ENCODE assay signal across 23 cellular contexts in the genomic region with DNA sequence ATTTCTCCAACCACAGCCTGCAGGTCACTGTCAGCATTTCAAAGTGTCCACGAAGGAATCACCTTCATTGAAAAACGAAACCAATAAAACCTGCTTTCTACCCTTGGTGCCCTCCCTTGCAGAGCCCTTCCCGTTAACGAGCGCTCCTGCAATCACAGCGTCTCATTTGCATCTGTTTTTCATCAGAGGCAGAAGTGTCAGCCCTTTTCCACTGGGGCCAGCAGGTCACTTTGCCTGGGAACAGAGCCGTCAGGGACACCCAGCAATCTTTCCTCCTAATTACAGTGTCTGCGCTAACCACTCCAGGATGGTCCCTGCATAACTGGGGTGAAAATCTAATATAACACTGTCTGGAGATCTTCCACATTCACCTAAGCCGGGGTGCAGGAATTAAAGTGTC.
DNase-seq lines count a peak whose midpoint lies in the region; ATAC-seq and TF ChIP-seq lines count a peak whose summit lies in the region.
"Had no signal": no experiment of that assay in that cellular context is flagged by ENCODE, and none has a peak within 500 bp of the region (broad histone marks: within the 10 kb centered on the region; RNA-seq: fewer than 3 reads in every experiment).

No MANE protein-coding gene starts in this region.

- H3K4me2 ChIP-seq in SK-N-SH, result no peak overlapping the region
- H3K4me2 ChIP-seq in mammary epithelial cell (ENCODE audit: insufficient read depth, low read depth, low read length), result no peak overlapping the region
- H3K4me2 ChIP-seq: KMS-11 had no signal

- H3K9ac ChIP-seq in SK-N-SH (no peak overlapping the region), liver (ENCODE audit: low read depth in 1 of 2, low read length in 2 of 2) (no peak overlapping the region), mammary epithelial cell (ENCODE audit: insufficient read depth, low read length) (no peak overlapping the region)
- H3K9ac ChIP-seq: KMS-11 had no signal

- peaks cover 0 to 22% of the 10 kb centered on the region in 2 experiments; a peak in 1 of 4 replicates for H3K4me1 ChIP-seq in SK-N-SH (ENCODE audit: control insufficient read depth in 1 of 2, insufficient read depth in 2 of 2, low read depth in 1 of 2, low read length in 1 of 2)
- H3K4me1 ChIP-seq in cardiac muscle cell (ENCODE audit: low read depth), result peaks cover 43% of the 10 kb centered on the region
- H3K4me1 ChIP-seq in liver (ENCODE audit: control insufficient read depth in 4 of 4, insufficient read depth in 4 of 4, low read length in 3 of 4), result peaks cover 4 to 28% (median 14%) of the 10 kb centered on the region in 4 donors
- peaks cover 10 to 44% (median 38%) of the 10 kb centered on the region in 4 donors for H3K4me1 ChIP-seq in upper lobe of left lung
- H3K4me1 ChIP-seq in mammary epithelial cell (ENCODE audit: insufficient read depth, low read length), result no peaks in the 10 kb centered on the region
- H3K4me1 ChIP-seq: ascending aorta had no signal

- POLR2A ChIA-PET in SK-N-SH (lab: Yijun Ruan, JAX), result no interaction called here

- no peaks in the 10 kb centered on the region; the same call in 1 of the 2 replicates for H3K27me3 ChIP-seq in SK-N-SH (ENCODE audit: insufficient read depth)
- no peaks in the 10 kb centered on the region for H3K27me3 ChIP-seq in cardiac muscle cell
- H3K27me3 ChIP-seq in liver (ENCODE audit: control insufficient read depth in 4 of 4, insufficient read depth in 4 of 4, low read length in 3 of 4), result no peaks in the 10 kb centered on the region
- H3K27me3 ChIP-seq in upper lobe of left lung, result no peaks in the 10 kb centered on the region
- H3K27me3 ChIP-seq in mammary epithelial cell (ENCODE audit: insufficient read depth, low read length), result no peaks in the 10 kb centered on the region
- H3K27me3 ChIP-seq: ascending aorta, stomach, tibial nerve had no signal

- H3K36me3 ChIP-seq in SK-N-SH (replicated peaks in 1 of 2; ENCODE audit: control insufficient read depth in 1 of 2, insufficient read depth in 2 of 2, low read length in 1 of 2) (no peaks in the 10 kb centered on the region), cardiac muscle cell (no peaks in the 10 kb centered on the region), liver (ENCODE audit: control insufficient read depth in 4 of 4, insufficient read depth in 3 of 4, low read depth in 1 of 4, low read length in 3 of 4) (no peaks in the 10 kb centered on the region), upper lobe of left lung (no peaks in the 10 kb centered on the region), mammary epithelial cell (ENCODE audit: insufficient read depth, low read length) (no peaks in the 10 kb centered on the region)
- H3K36me3 ChIP-seq: ascending aorta, stomach, tibial nerve had no signal

- intact Hi-C loops in mammary epithelial cell (cut with micrococcal nuclease), result no loop called here

- H2AFZ ChIP-seq in SK-N-SH (ENCODE audit: low read depth) (no peak overlapping the region), mammary epithelial cell (ENCODE audit: low read depth, low read length) (no peak overlapping the region)

- DNase-seq in SK-N-SH (peak; percentile 60), cardiac muscle cell (ENCODE audit: low read depth in 1 of 2, low spot score in 1 of 2) (peak in 1 of 2 donors; percentile 80), upper lobe of left lung (no peak), mammary epithelial cell (no peak), COLO668 (lab: John Stamatoyannopoulos, UW; ENCODE audit: unreplicated experiment) (no peak)
- DNase-seq in stimulated activated naive CD8-positive, alpha-beta T cell treated with anti-CD3 and anti-CD28 coated beads, Interleukin-15, Interleukin-2, amounts not matched to agents 100 U/mL and 50 U/mL, for 24 hours, result no peak
- DNase-seq: 8988T, DMS53, GDM1, left colon, mucosa of descending colon, NCI-H2171, NCI-H524 treated with DMSO at 0.1 percent for 48 hours, stomach, T-helper 9 cell had no signal

- no peaks in the 10 kb centered on the region for H3K79me2 ChIP-seq in SK-N-SH (ENCODE audit: insufficient read depth)
- no peaks in the 10 kb centered on the region for H3K79me2 ChIP-seq in mammary epithelial cell (ENCODE audit: insufficient read depth, low read length)

- no peak for TF ChIP-seq POLR2A in upper lobe of left lung (IDR thresholded peaks at IDR 0.05)

- CTCF ChIA-PET in SK-N-SH (lab: Yijun Ruan, JAX), result interaction anchor here (1.3 to 1.9 kb wide), 2 partner anchors 11 to 13 kb away, joined by 4 to 7 read pairs; no protein-coding TSS in a partner anchor
- CTCF ChIA-PET in mammary epithelial cell (lab: Charles Lee; ENCODE audit: low non-redundant PET), result no interaction called here

- no TSS peak for BruUV-seq in mammary epithelial cell (replicated peaks; lab: Mats Ljungman, UMichigan)

- TF ChIP-seq EP300 in SK-N-SH (IDR thresholded peaks at IDR 0.05; ENCODE audit: borderline replicate concordance in 1 of 2, low read depth in 1 of 2, low read length in 1 of 2) (no peak), upper lobe of left lung (IDR thresholded peaks at IDR 0.05) (no peak)

- dilution Hi-C loops in mammary epithelial cell (cut with HindIII; ENCODE audit: low sequenced_read_pairs), result no loop called here

- WGBS in SK-N-SH (ENCODE audit: low lambda C conversion rate), result 55% methylated on average over 9 of the region's 9 CpGs
- WGBS in liver, result 76% methylated on average over 9 of the region's 9 CpGs
- WGBS in upper lobe of left lung, 2 donors, result 87 to 94% methylated on average over 9 of the region's 9 CpGs
- 85% methylated on average over 9 of the region's 9 CpGs for WGBS in mammary epithelial cell (ENCODE audit: low coverage, missing lambda C conversion rate)

- no peaks in the 10 kb centered on the region for H3F3A ChIP-seq in SK-N-SH (replicated peaks; ENCODE audit: insufficient read depth)

- H3K9me2 ChIP-seq in SK-N-SH, result no peaks in the 10 kb centered on the region

- H3K9me3 ChIP-seq in SK-N-SH, result no peaks in the 10 kb centered on the region
- H3K9me3 ChIP-seq in cardiac muscle cell (ENCODE audit: low read depth), result peaks cover 3% of the 10 kb centered on the region
- H3K9me3 ChIP-seq in liver (ENCODE audit: control insufficient read depth in 4 of 4, low read length in 3 of 4), result no peaks in the 10 kb centered on the region
- H3K9me3 ChIP-seq in upper lobe of left lung, result no peaks in the 10 kb centered on the region
- H3K9me3 ChIP-seq in mammary epithelial cell (replicated peaks; ENCODE audit: insufficient read depth, low read length), result no peaks in the 10 kb centered on the region
- H3K9me3 ChIP-seq: ascending aorta, mucosa of descending colon, stomach, tibial nerve had no signal

- in situ Hi-C loops in mammary epithelial cell (cut with MboI; ENCODE audit: low sequenced_read_pairs in 2 of 2), result no loop called here

- H3K4me3 ChIP-seq in SK-N-SH (ENCODE audit: low read depth in 2 of 2, low read length in 1 of 2), result no peak overlapping the region
- H3K4me3 ChIP-seq in cardiac muscle cell, result no peak overlapping the region
- no peak overlapping the region for H3K4me3 ChIP-seq in liver (ENCODE audit: low read depth in 1 of 3, low read length in 3 of 3)
- H3K4me3 ChIP-seq in upper lobe of left lung, result no peak overlapping the region
- no peak overlapping the region for H3K4me3 ChIP-seq in mammary epithelial cell (replicated peaks in 1 of 3; ENCODE audit: insufficient read depth in 1 of 3, low read depth in 2 of 3, low read length in 3 of 3)
- H3K4me3 ChIP-seq: ascending aorta, mucosa of descending colon, stomach, tibial nerve had no signal

- H3K27ac ChIP-seq in SK-N-SH (ENCODE audit: low read depth in 2 of 2, low read length in 1 of 2) (peak overlapping the region in 1 of 2 experiments; percentile 71; a peak in 1 of 4 replicates), cardiac muscle cell (peak overlapping the region; percentile 87), liver (ENCODE audit: low read depth in 1 of 2, low read length in 2 of 2) (peak overlapping the region; percentile 8 to 71), upper lobe of left lung (peak overlapping the region; percentile 76 to 90 (median 84)), mammary epithelial cell (ENCODE audit: insufficient read depth, low read depth, low read length) (no peak overlapping the region)
- H3K27ac ChIP-seq: KMS-11, RWPE1 had no signal

- no peak for ATAC-seq in SK-N-SH treated with all-trans-retinoic acid at 6 μM for 48 hours
- no peak for ATAC-seq in upper lobe of left lung (ENCODE audit: low FRiP score in 2 of 2)
- ATAC-seq in stimulated activated naive CD8-positive, alpha-beta T cell treated with anti-CD3 and anti-CD28 coated beads, Interleukin-15, Interleukin-2, amounts not matched to agents 100 U/mL and 50 U/mL, for 24 hours, result no peak
- ATAC-seq: activated naive CD4-positive, alpha-beta T cell treated with anti-CD3 and anti-CD28 coated beads, Interleukin-2, amount 50 U/mL, for 72 hours; left colon; WTC11 had no signal

- H4K20me1 ChIP-seq in SK-N-SH (ENCODE audit: insufficient read depth) (no peaks in the 10 kb centered on the region), mammary epithelial cell (ENCODE audit: insufficient read depth, low read length) (no peaks in the 10 kb centered on the region)

- TF ChIP-seq CTCF in SK-N-SH (IDR thresholded peaks at IDR 0.05) (no peak), cardiac muscle cell (IDR thresholded peaks at IDR 0.05; ENCODE audit: low read depth, low read length) (no peak), liver (IDR thresholded peaks at IDR 0.05; ENCODE audit: low read depth, low read length, missing input control) (no peak), upper lobe of left lung (IDR thresholded peaks at IDR 0.05) (no peak), mammary epithelial cell (conservative IDR thresholded peaks at IDR 0.05 in 1 of 2, IDR thresholded peaks at IDR 0.05 in 1 of 2; ENCODE audit: extremely low read depth in 1 of 2, insufficient read depth in 1 of 2, low read depth in 1 of 2, low read length in 2 of 2) (no peak)

- no peak for TF ChIP-seq RAD21 in SK-N-SH (IDR thresholded peaks at IDR 0.05; ENCODE audit: low read length)
- no peak for TF ChIP-seq RAD21 in liver (IDR thresholded peaks at IDR 0.05)

TF ChIP-seq in SK-N-SH, 30 proteins besides CTCF, POLR2A, EP300 and RAD21 (continues in another document):
- no peak for TF ChIP-seq MXI1 (IDR thresholded peaks at IDR 0.05; ENCODE audit: low read depth, low read length)
- no peak for TF ChIP-seq SIN3A (IDR thresholded peaks at IDR 0.05; ENCODE audit: borderline replicate concordance, low read depth, low read length)
- TF ChIP-seq NFIC (IDR thresholded peaks at IDR 0.05; ENCODE audit: borderline replicate concordance), result no peak
- no peak for TF ChIP-seq YY1 (IDR thresholded peaks at IDR 0.05; ENCODE audit: low read depth)

TF ChIP-seq in SK-N-SH treated with all-trans-retinoic acid at 6 μM for 48 hours, 23 proteins besides CTCF, POLR2A, EP300 and RAD21 (continues in another document):
- TF ChIP-seq ZNF8 (CRISPR knock-in tag; IDR thresholded peaks at IDR 0.05), result no peak
- no peak for TF ChIP-seq ZFP3 (CRISPR knock-in tag; IDR thresholded peaks at IDR 0.05)
- no peak for TF ChIP-seq BACH2 (CRISPR knock-in tag; IDR thresholded peaks at IDR 0.05; ENCODE audit: borderline replicate concordance)
- no peak for TF ChIP-seq GLIS3 (CRISPR knock-in tag; IDR thresholded peaks at IDR 0.05)

TF ChIP-seq in liver, 16 proteins besides CTCF, POLR2A, EP300 and RAD21:
- TF ChIP-seq HNF4A (conservative IDR thresholded peaks at IDR 0.05), result no peak
- TF ChIP-seq NR2F2 (IDR thresholded peaks at IDR 0.05), result peak; percentile 19
